Comparison of ENCODE assay signal across 37 cellular contexts in genomic region chr9:5783982-5784381, GRCh38. TPM values are rescaled to one million over a fixed set of nuclear protein-coding genes. Genes with fewer than 3 reads are reported as not detected.
A peak's percentile ranks its signal among the peaks of the same experiment; 100 is the strongest.
DNase-seq lines count a peak whose midpoint lies in the region; ATAC-seq, FAIRE-seq and TF ChIP-seq lines count a peak whose summit lies in the region.
"Had no signal": no experiment of that assay in that cellular context is flagged by ENCODE, and none has a peak within 500 bp of the region (broad histone marks: within the 10 kb centered on the region; RNA-seq: fewer than 3 reads in every experiment).

No MANE protein-coding gene starts in this region.

- H4K91ac ChIP-seq in mesenchymal stem cell (ENCODE audit: low read length): no peak overlapping the region

- POLR2A ChIA-PET in A549 (lab: Yijun Ruan, JAX): no interaction called here

- H3K27ac ChIP-seq in A549: no peak overlapping the region
- H3K27ac ChIP-seq in mesenchymal stem cell (ENCODE audit: low read length, poor library complexity, severe bottlenecking): no peak overlapping the region
- no peak overlapping the region for H3K27ac ChIP-seq in dorsolateral prefrontal cortex
- H3K27ac ChIP-seq: body of pancreas, left ventricle myocardium inferior, prostate gland, stomach, thyroid gland, vagina had no signal

- no peak overlapping the region for H3K4ac ChIP-seq in mesenchymal stem cell (ENCODE audit: low read depth in 1 of 2, low read length in 2 of 2)

- no peak for FAIRE-seq in A549 (lab: Jason Lieb, UNC)
- FAIRE-seq: endothelial cell of umbilical vein, islet of Langerhans had no signal

- H3K4me1 ChIP-seq in A549 (peaks cover 14% of the 10 kb centered on the region), mesenchymal stem cell (ENCODE audit: control insufficient read depth, insufficient read depth, low read depth, low read length) (no peaks in the 10 kb centered on the region)
- H3K4me1 ChIP-seq: prostate gland, thyroid gland, vagina had no signal

- no peak for DNase-seq in A549 (ENCODE audit: low read depth in 1 of 2, low spot score in 1 of 2)
- DNase-seq in HFFc6: no peak
- peak; percentile 45 for DNase-seq in amniotic epithelial cell (ENCODE audit: low read depth)
- DNase-seq in mesenchymal stem cell: peak; percentile 54
- DNase-seq in activated effector memory CD4-positive, alpha-beta T cell treated with anti-CD3 and anti-CD28 coated beads, Interleukin-2, amount 50 U/mL, for 16 hours: no peak
- no peak for DNase-seq in mesenteric fat pad (ENCODE audit: low spot score)
- no peak for DNase-seq in dorsolateral prefrontal cortex
- DNase-seq in cerebellum (ENCODE audit: low spot score): no peak
- DNase-seq: ACHN; activated CD4-positive, alpha-beta T cell treated with anti-CD3 and anti-CD28 coated beads, Interleukin-2, amount 50 U/mL, for 1 hour; activated CD4-positive, CD25-positive, alpha-beta regulatory T cell; activated CD8-positive, alpha-beta memory T cell treated with anti-CD3 and anti-CD28 coated beads, Interleukin-2, amount 10 ng/mL, durations not matched to agents 7 days and 5 days; activated gamma-delta T cell treated with Interleukin-2 at 50 U/mL for 16 hours; activated T-cell treated with anti-CD3 and anti-CD28 coated beads, Interleukin-2, amount 50 U/mL, for 4 hours; body of pancreas; CD8-positive, alpha-beta T cell; cerebellar nuclear complex; GOT3; KG1; left ventricle myocardium inferior; midbrain; natural killer cell; NCI-H1417 treated with DMSO at 0.1 percent for 48 hours; NCI-H2029 treated with DMSO at 0.1 percent for 48 hours; NCI-H526; occipital lobe; stimulated activated CD4-positive, alpha-beta T cell treated with anti-CD3 and anti-CD28 coated beads, Interleukin-4, amount 100 ng/mL, for 1 hour; stomach; T-helper 1 cell; thyroid gland had no signal

- peaks cover 31% of the 10 kb centered on the region for H3K9me3 Mint-ChIP-seq in HFFc6

- no peak overlapping the region for H3K18ac ChIP-seq in mesenchymal stem cell (ENCODE audit: low read depth in 1 of 2, low read length in 2 of 2)

- TF ChIP-seq CTCF in A549 (IDR thresholded peaks at IDR 0.05): no peak
- no peak for TF ChIP-seq CTCF in HFFc6 (IDR thresholded peaks at IDR 0.05)
- TF ChIP-seq CTCF in dorsolateral prefrontal cortex (IDR thresholded peaks at IDR 0.05 in 54 of 56, conservative IDR thresholded peaks at IDR 0.05 in 2 of 56; ENCODE audit: low read depth in 1 of 56, partially characterized antibody in 56 of 56): no peak

- peak overlapping the region; percentile 43 for H3K27ac Mint-ChIP-seq in HFFc6
- H3K27ac Mint-ChIP-seq: activated CD8-positive, alpha-beta memory T cell treated with anti-CD3 and anti-CD28 coated beads, Interleukin-2, amount 10 ng/mL, durations not matched to agents 7 days and 5 days; CD8-positive, alpha-beta T cell had no signal

- no peak overlapping the region for H3K4me3 Mint-ChIP-seq in HFFc6
- H3K4me3 Mint-ChIP-seq: activated CD8-positive, alpha-beta memory T cell treated with anti-CD3 and anti-CD28 coated beads, Interleukin-2, amount 10 ng/mL, durations not matched to agents 7 days and 5 days; activated T-cell treated with anti-CD3 and anti-CD28 coated beads, Interleukin-2, amount 50 U/mL, for 4 hours; B cell; CD8-positive, alpha-beta T cell; natural killer cell had no signal

- no peak overlapping the region for H2BK5ac ChIP-seq in mesenchymal stem cell (ENCODE audit: low read depth, low read length, poor library complexity, severe bottlenecking)

- H3K27me3 Mint-ChIP-seq in HFFc6 (ENCODE audit: insufficient read depth): peaks cover 12% of the 10 kb centered on the region
- H3K27me3 Mint-ChIP-seq: activated CD8-positive, alpha-beta memory T cell treated with anti-CD3 and anti-CD28 coated beads, Interleukin-2, amount 10 ng/mL, durations not matched to agents 7 days and 5 days; B cell had no signal

- peaks cover 25% of the 10 kb centered on the region for H3K9me3 ChIP-seq in A549
- peaks cover 13% of the 10 kb centered on the region for H3K9me3 ChIP-seq in mesenchymal stem cell (ENCODE audit: control insufficient read depth, low read length)
- H3K9me3 ChIP-seq: prostate gland, thyroid gland had no signal

- H3K4me2 ChIP-seq in A549: peak overlapping the region; percentile 42
- H3K4me2 ChIP-seq in mesenchymal stem cell (ENCODE audit: low read length, poor library complexity, severe bottlenecking): no peak overlapping the region

- no peak overlapping the region for H2AFZ ChIP-seq in mesenchymal stem cell (ENCODE audit: low read depth, low read length)

- no peak overlapping the region for H3K4me3 ChIP-seq in A549
- H3K4me3 ChIP-seq in mesenchymal stem cell (ENCODE audit: insufficient read depth in 1 of 2, low read depth in 1 of 2, low read length in 2 of 2): no peak overlapping the region
- H3K4me3 ChIP-seq in dorsolateral prefrontal cortex: no peak overlapping the region
- H3K4me3 ChIP-seq: body of pancreas, left ventricle myocardium inferior, prostate gland, stomach, thyroid gland, vagina had no signal

- H3K79me1 ChIP-seq in mesenchymal stem cell (replicated peaks; ENCODE audit: low read length, poor library complexity, severe bottlenecking): peaks cover 20% of the 10 kb centered on the region

- no peak overlapping the region for H3K9ac ChIP-seq in mesenchymal stem cell (ENCODE audit: low read length)

- H2AK5ac ChIP-seq in mesenchymal stem cell (ENCODE audit: low read length, severe bottlenecking): no peak overlapping the region

- peaks cover 19 to 50% of the 10 kb centered on the region in 2 experiments for H3K36me3 ChIP-seq in mesenchymal stem cell (ENCODE audit: control insufficient read depth in 1 of 2, insufficient read depth in 2 of 2, low read depth in 1 of 2, low read length in 2 of 2)
- H3K36me3 ChIP-seq: prostate gland had no signal

- H2BK15ac ChIP-seq in mesenchymal stem cell (ENCODE audit: low read depth, poor library complexity, severe bottlenecking): no peak overlapping the region

- H3K36me3 Mint-ChIP-seq in HFFc6 (ENCODE audit: low read depth): peaks cover 55% of the 10 kb centered on the region

- H4K8ac ChIP-seq in mesenchymal stem cell (ENCODE audit: low read length): no peak overlapping the region

- H3K14ac ChIP-seq in mesenchymal stem cell (ENCODE audit: low read length in 2 of 2): no peak overlapping the region

- no peak for TF ChIP-seq EP300 in A549 (IDR thresholded peaks at IDR 0.05)

- H2BK12ac ChIP-seq in mesenchymal stem cell (ENCODE audit: low read length in 2 of 2): no peak overlapping the region

- intact Hi-C loops in dorsolateral prefrontal cortex (cut with DNase I): no loop called here

- CTCF ChIA-PET in A549 (lab: Yijun Ruan, JAX): no interaction called here

- peaks cover 43% of the 10 kb centered on the region for H3K4me1 Mint-ChIP-seq in HFFc6 (ENCODE audit: low read depth)
- H3K4me1 Mint-ChIP-seq: activated CD8-positive, alpha-beta memory T cell treated with anti-CD3 and anti-CD28 coated beads, Interleukin-2, amount 10 ng/mL, durations not matched to agents 7 days and 5 days; B cell had no signal

- TF ChIP-seq RAD21 in A549 (conservative IDR thresholded peaks at IDR 0.05 in 1 of 2, IDR thresholded peaks at IDR 0.05 in 1 of 2): no peak

- no peak overlapping the region for H2BK120ac ChIP-seq in mesenchymal stem cell (ENCODE audit: low read depth, low read length)

- H3K23ac ChIP-seq in mesenchymal stem cell (ENCODE audit: low read length in 2 of 2): no peak overlapping the region

- no peaks in the 10 kb centered on the region for H3K27me3 ChIP-seq in mesenchymal stem cell (ENCODE audit: control insufficient read depth in 1 of 2, insufficient read depth in 1 of 2, low read length in 2 of 2)
- no peaks in the 10 kb centered on the region for H3K27me3 ChIP-seq in dorsolateral prefrontal cortex
- H3K27me3 ChIP-seq: body of pancreas, stomach, thyroid gland, vagina had no signal

- peak in 1 of 2 experiments; percentile 37; a peak in 1 of 6 replicates for ATAC-seq in A549
- ATAC-seq: activated CD8-positive, alpha-beta memory T cell treated with anti-CD3 and anti-CD28 coated beads, Interleukin-2, amount 10 ng/mL, durations not matched to agents 7 days and 5 days; activated T-cell treated with anti-CD3 and anti-CD28 coated beads, Interleukin-2, amount 50 U/mL, for 4 hours; body of pancreas; CD8-positive, alpha-beta T cell; natural killer cell; Panc1; sciatic nerve had no signal

- WGBS in A549 (ENCODE audit: missing lambda C conversion rate): 81% methylated on average over 1 of the region's 1 CpG
- no CpG with 5 or more reads among the region's 1 CpG for WGBS in mesenchymal stem cell

- TF ChIP-seq POLR2A in A549 (IDR thresholded peaks at IDR 0.05; ENCODE audit: low read length): no peak

TF ChIP-seq in A549, 52 proteins besides CTCF, POLR2A, EP300 and RAD21:
- TF ChIP-seq TP53 (CRISPR knock-in tag; IDR thresholded peaks at IDR 0.05): no peak
- no peak for TF ChIP-seq CEBPB (IDR thresholded peaks at IDR 0.05)
- TF ChIP-seq NFE2L2 (conservative IDR thresholded peaks at IDR 0.05; ENCODE audit: low read length): no peak
- TF ChIP-seq EHMT2 (IDR thresholded peaks at IDR 0.05; ENCODE audit: low read depth): no peak
- no peak for TF ChIP-seq EHF (CRISPR knock-in tag; IDR thresholded peaks at IDR 0.05)

RNA-seq across cellular contexts. Expression of gene ERMP1, which starts 48.9 kb away (rescaled TPM):
- polyA plus RNA-seq in A549 (2011; rRNA removed) (53.4 and 66.1 TPM in 2 replicates), A549 (2017; fragmentation: RNase III; extraction: RNeasy Plus Mini Kit Qiagen cat#74134 plus additional on column Dnase treatment) (22.4 to 27.4 TPM (median 22.5 TPM) in 3 replicates)
- 7.4 and 9.1 TPM in 2 replicates for polyA plus RNA-seq in A549 (2012; cell fraction: cytosol; rRNA removed)
- polyA plus RNA-seq in A549 (2012; cell fraction: nucleus; rRNA removed): 10.1 and 10.8 TPM in 2 replicates
- polyA minus RNA-seq in A549 (2011; rRNA and poly(A)+ RNA removed): 46.5 and 48.0 TPM in 2 replicates
- 1 to 10 TPM; 5.1 to 7.5 (median 6.8) TPM for total RNA-seq in HFFc6 (2021; fragmentation: NEBNext Ultra II Directional; extraction: Animal tissue kit (Norgen Biotek cat#: 25700))
- polyA plus RNA-seq in mesenchymal stem cell (2013, experiment 1 of 2): 28.3 TPM
- polyA plus RNA-seq in mesenchymal stem cell (2013, experiment 2 of 2): 29.1 TPM
- total RNA-seq in mesenteric fat pad (8.3 TPM), dorsolateral prefrontal cortex (10 to 100 TPM; 24.1 to 60.7 (median 35.2) TPM), cerebellum (24.9 TPM)

Comparison
In these comparisons a context has a peak if more than half of its experiments do, and no peak if none do; other contexts are left out.
1. DNase-seq: peak in amniotic epithelial cell (single experiment) and mesenchymal stem cell (single experiment); none in A549 (0 of 2), HFFc6 (single experiment), activated effector memory CD4-positive, alpha-beta T cell treated with anti-CD3 and anti-CD28 coated beads, Interleukin-2, amount 50 U/mL, for 16 hours (single experiment), mesenteric fat pad (single experiment), dorsolateral prefrontal cortex (0 of 10) and cerebellum (single experiment).